Comparison of ENCODE assay signal across 10 cellular contexts in genomic region chr4:41066049-41066448, GRCh38.
"Had no signal": no experiment of that assay in that cellular context is flagged by ENCODE, and none has a peak within 500 bp of the region (broad histone marks: within the 10 kb centered on the region; RNA-seq: fewer than 3 reads in every experiment).

No MANE protein-coding gene starts in this region.

- FAIRE-seq: H1, H54, HepG2 had no signal

- H3K27ac ChIP-seq: HL-60, KMS-11 had no signal

- H3K4me3 ChIP-seq: GM23338 had no signal

- H2AFZ ChIP-seq: GM23338 had no signal

- DNase-seq: H9, HCEC 1CT, Karpas-422, KBM-7 had no signal

- ATAC-seq: GM23338, HepG2 had no signal

- H3K4me2 ChIP-seq: GM23338, KMS-11 had no signal

- H3K9ac ChIP-seq: KMS-11 had no signal
